In genomic region chr17:20920813-20921199, GRCh38 we compare ENCODE assay signal across 13 cellular contexts.
DNase-seq lines count a peak whose midpoint lies in the region; ATAC-seq, FAIRE-seq and TF ChIP-seq lines count a peak whose summit lies in the region.
"Had no signal": no experiment of that assay in that cellular context is flagged by ENCODE, and none has a peak within 500 bp of the region (broad histone marks: within the 10 kb centered on the region; RNA-seq: fewer than 3 reads in every experiment).

No MANE protein-coding gene starts in this region.

- peak overlapping the region; percentile 99 for H2BK120ac ChIP-seq in IMR-90 (ENCODE audit: low read depth, low read length)

- POLR2A ChIA-PET in A549 (lab: Yijun Ruan, JAX) = no interaction called here
- POLR2A ChIA-PET in IMR-90 (lab: Charles Lee; ENCODE audit: unreplicated experiment) = no interaction called here
- POLR2A ChIA-PET in endothelial cell of umbilical vein (lab: Charles Lee) = no interaction called here

- BruUV-seq in IMR-90 (replicated peaks; lab: Mats Ljungman, UMichigan) = no TSS peak
- no TSS peak for BruUV-seq in endothelial cell of umbilical vein (replicated peaks; lab: Mats Ljungman, UMichigan)

- ATAC-seq in A549 = peak in 1 of 2 experiments; percentile 53; a peak in 1 of 6 replicates
- peak; percentile 92 for ATAC-seq in IMR-90 (ENCODE audit: low read depth)
- ATAC-seq in sciatic nerve = no peak

- dilution Hi-C loops in IMR-90 (cut with HindIII; ENCODE audit: low sequenced_read_pairs, unreplicated experiment) (no loop called here), endothelial cell of umbilical vein (cut with MboI; ENCODE audit: extremely low pct_ligation_motif_present, low sequenced_read_pairs) (no loop called here)

- H3K18ac ChIP-seq in IMR-90 (ENCODE audit: low read depth, low read length) = peak overlapping the region; percentile 99

- peak overlapping the region; percentile 83 to 92 for H4K8ac ChIP-seq in IMR-90 (ENCODE audit: low read depth in 2 of 2, low read length in 2 of 2)

- peak overlapping the region; percentile 81 for H2BK5ac ChIP-seq in IMR-90 (ENCODE audit: low read depth, low read length, poor library complexity, severe bottlenecking)

- DNase-seq in A549 (ENCODE audit: low read depth in 1 of 2, low spot score in 1 of 2) (peak in 1 of 2 experiments; percentile 26), IMR-90 (peak; percentile 53), endothelial cell of umbilical vein (ENCODE audit: low read depth, low spot score) (peak; percentile 14), myocyte (ENCODE audit: low read depth) (peak; percentile 64), GOT3 (lab: John Stamatoyannopoulos, UW) (no peak), sciatic nerve (ENCODE audit: low spot score) (no peak)
- no peak for DNase-seq in activated CD8-positive, alpha-beta memory T cell treated with anti-CD3 and anti-CD28 coated beads, Interleukin-2, amount 50 U/mL, for 4 hours
- no peak for DNase-seq in activated T-cell treated with anti-CD3 and anti-CD28 coated beads, Interleukin-2, amount 50 U/mL, for 48 hours
- DNase-seq: activated CD4-positive, alpha-beta memory T cell treated with anti-CD3 and anti-CD28 coated beads for 36 hours; AML-193; effector CD4-positive, alpha-beta T cell; NCI-H2107; T-helper 2 cell had no signal

- no peak for FAIRE-seq in A549 (lab: Jason Lieb, UNC)
- no peak for FAIRE-seq in endothelial cell of umbilical vein (lab: Jason Lieb, UNC)

- H2AFZ ChIP-seq in IMR-90 (replicated peaks; ENCODE audit: low read length, poor library complexity) (no peak overlapping the region), endothelial cell of umbilical vein (ENCODE audit: low read depth, low read length) (no peak overlapping the region)

- no peak overlapping the region for H3K23ac ChIP-seq in IMR-90 (ENCODE audit: low read depth, low read length)

- peak overlapping the region; percentile 19; the same call in 1 of the 2 replicates for H3K56ac ChIP-seq in IMR-90 (ENCODE audit: extremely low read depth, insufficient read depth, low read length)

- no peaks in the 10 kb centered on the region for H3K36me3 ChIP-seq in IMR-90 (ENCODE audit: control insufficient read depth, insufficient read depth, low read length)
- H3K36me3 ChIP-seq in endothelial cell of umbilical vein (ENCODE audit: control insufficient read depth in 2 of 2, extremely low read depth in 1 of 2, insufficient read depth in 2 of 2, low read length in 2 of 2) = no peaks in the 10 kb centered on the region

- H2BK20ac ChIP-seq in IMR-90 (ENCODE audit: low read depth, low read length) = peak overlapping the region; percentile 99

- no peak overlapping the region; the same call in none of the 2 replicates for H4K5ac ChIP-seq in IMR-90 (ENCODE audit: low read depth, low read length)

- no peak for TF ChIP-seq CTCF in A549 (IDR thresholded peaks at IDR 0.05)
- no peak for TF ChIP-seq CTCF in IMR-90 (conservative IDR thresholded peaks at IDR 0.05; ENCODE audit: low read depth, low read length)
- TF ChIP-seq CTCF in endothelial cell of umbilical vein (IDR thresholded peaks at IDR 0.05; ENCODE audit: extremely low read depth in 1 of 2, insufficient read depth in 1 of 2, low read depth in 1 of 2, low read length in 2 of 2) = no peak

- H3K9me1 ChIP-seq in IMR-90 (ENCODE audit: insufficient read depth, low read length) (no peaks in the 10 kb centered on the region), endothelial cell of umbilical vein (replicated peaks; ENCODE audit: control insufficient read depth, extremely low read depth, insufficient read depth, low read length) (no peaks in the 10 kb centered on the region)

- 7% methylated on average over 1 of the region's 1 CpG for WGBS in A549 (ENCODE audit: missing lambda C conversion rate)
- WGBS in IMR-90 (ENCODE audit: extremely low coverage in 2 of 2, insufficient read length in 1 of 2), 2 experiments = no CpG with 5 or more reads among the region's 1 CpG

- H3K4me2 ChIP-seq in A549 = peak overlapping the region; percentile 15; the same call in 1 of the 3 replicates
- peak overlapping the region; percentile 25; the same call in 1 of the 2 replicates for H3K4me2 ChIP-seq in IMR-90 (ENCODE audit: low read depth, low read length)
- no peak overlapping the region for H3K4me2 ChIP-seq in endothelial cell of umbilical vein (ENCODE audit: insufficient read depth, low read length)

- intact Hi-C loops in IMR-90 (cut with micrococcal nuclease) (loop anchor here (5.0 kb wide), 1 partner anchor 121 kb away; the partner anchor contains the start of gene USP22), endothelial cell of umbilical vein (cut with micrococcal nuclease) (no loop called here), sciatic nerve (cut with DNase I) (no loop called here)

- H4K91ac ChIP-seq in IMR-90 (ENCODE audit: insufficient read depth, low read depth, low read length) = no peak overlapping the region; the same call in 1 of the 2 replicates

- H3K27me3 ChIP-seq in IMR-90 (ENCODE audit: control insufficient read depth, insufficient read depth, low read length) = no peaks in the 10 kb centered on the region
- no peaks in the 10 kb centered on the region for H3K27me3 ChIP-seq in endothelial cell of umbilical vein (ENCODE audit: control insufficient read depth in 2 of 2, insufficient read depth in 2 of 2, low read length in 2 of 2)

- no peaks in the 10 kb centered on the region for H3K79me1 ChIP-seq in IMR-90 (ENCODE audit: low read depth in 1 of 2, low read length in 2 of 2)

- H2BK15ac ChIP-seq in IMR-90 (ENCODE audit: low read depth, low read length) = 0 out of 3 replicates have a peak overlapping the region, but pooled peaks have one; percentile 93

- H2AK9ac ChIP-seq in IMR-90 (replicated peaks; ENCODE audit: low read depth, low read length, poor library complexity) = no peak overlapping the region

- H4K20me1 ChIP-seq in IMR-90 (ENCODE audit: insufficient read depth, low read length) (no peaks in the 10 kb centered on the region), endothelial cell of umbilical vein (replicated peaks; ENCODE audit: control insufficient read depth, extremely low read depth, insufficient read depth, low read length) (no peaks in the 10 kb centered on the region)

- H3K79me2 ChIP-seq in endothelial cell of umbilical vein (ENCODE audit: control insufficient read depth, insufficient read depth, low read length) = no peaks in the 10 kb centered on the region

- in situ Hi-C loops in IMR-90 (cut with MboI; ENCODE audit: low sequenced_read_pairs) = no loop called here

- H3K4me1 ChIP-seq in A549 (peaks cover 18% of the 10 kb centered on the region; the same call in 2 of the 3 replicates), IMR-90 (ENCODE audit: control insufficient read depth, insufficient read depth, low read length) (peaks cover 10% of the 10 kb centered on the region), endothelial cell of umbilical vein (ENCODE audit: control insufficient read depth, extremely low read depth, insufficient read depth, low read length) (no peaks in the 10 kb centered on the region)

- TF ChIP-seq RAD21 in A549 (conservative IDR thresholded peaks at IDR 0.05 in 1 of 2, IDR thresholded peaks at IDR 0.05 in 1 of 2) (no peak), IMR-90 (IDR thresholded peaks at IDR 0.05; ENCODE audit: low read length) (no peak)

- peak overlapping the region; percentile 96; the same call in 1 of the 2 replicates for H3K14ac ChIP-seq in IMR-90 (replicated peaks; ENCODE audit: low read depth, low read length)

- H3K27ac ChIP-seq in A549 = no peak overlapping the region
- peak overlapping the region; percentile 61; the same call in 1 of the 2 replicates for H3K27ac ChIP-seq in IMR-90 (ENCODE audit: insufficient read depth, low read length)
- H3K27ac ChIP-seq in endothelial cell of umbilical vein (ENCODE audit: insufficient read depth, low read depth, low read length) = no peak overlapping the region

- CTCF ChIA-PET in A549 (lab: Yijun Ruan, JAX) (interaction anchor here (1.0 to 1.8 kb wide), 2 partner anchors 24 to 72 kb away, joined by 4 to 5 read pairs; no protein-coding TSS in a partner anchor), IMR-90 (lab: Yijun Ruan, JAX) (interaction anchor here (0.6 kb wide), 1 partner anchor 12 kb away, joined by 3 read pairs; no protein-coding TSS in a partner anchor), endothelial cell of umbilical vein (lab: Charles Lee) (no interaction called here)

- H2AK5ac ChIP-seq in IMR-90 (ENCODE audit: low read depth, low read length) = no peak overlapping the region

- H3K4ac ChIP-seq in IMR-90 (ENCODE audit: low read depth, low read length) = peak overlapping the region; percentile 95; the same call in 1 of the 2 replicates

- H3K4me3 ChIP-seq in A549 = no peak overlapping the region
- no peak overlapping the region for H3K4me3 ChIP-seq in IMR-90 (ENCODE audit: insufficient read depth, low read depth, low read length)
- H3K4me3 ChIP-seq in endothelial cell of umbilical vein (replicated peaks in 1 of 3; ENCODE audit: insufficient read depth in 1 of 3, low read depth in 1 of 3, low read length in 3 of 3) = no peak overlapping the region

- TF ChIP-seq POLR2A in A549 (IDR thresholded peaks at IDR 0.05; ENCODE audit: low read length) (no peak), IMR-90 (IDR thresholded peaks at IDR 0.05; ENCODE audit: low read depth, low read length) (no peak), endothelial cell of umbilical vein (IDR thresholded peaks at IDR 0.05; ENCODE audit: low read depth, low read length) (no peak)

- TF ChIP-seq EP300 in A549 (IDR thresholded peaks at IDR 0.05) = no peak

- H3K9me3 ChIP-seq in A549 = no peaks in the 10 kb centered on the region
- no peaks in the 10 kb centered on the region for H3K9me3 ChIP-seq in IMR-90 (ENCODE audit: control insufficient read depth, insufficient read depth, low read length)
- no peaks in the 10 kb centered on the region for H3K9me3 ChIP-seq in endothelial cell of umbilical vein (replicated peaks; ENCODE audit: control insufficient read depth, insufficient read depth, low read length)

- no peak overlapping the region for H3K9ac ChIP-seq in IMR-90 (ENCODE audit: low read depth, low read length)
- no peak overlapping the region for H3K9ac ChIP-seq in endothelial cell of umbilical vein (replicated peaks; ENCODE audit: extremely low read depth, insufficient read depth, low read length)

TF ChIP-seq in A549, 52 proteins besides CTCF, POLR2A, EP300 and RAD21 (continues in another document):
- TF ChIP-seq RCOR1 (IDR thresholded peaks at IDR 0.05; ENCODE audit: low read depth, low read length) (no peak), HOXA7 (CRISPR knock-in tag; IDR thresholded peaks at IDR 0.05) (no peak), FOXS1 (CRISPR knock-in tag; IDR thresholded peaks at IDR 0.05) (no peak), ZSCAN20 (CRISPR knock-in tag; IDR thresholded peaks at IDR 0.05) (no peak)

TF ChIP-seq in IMR-90, 13 proteins besides CTCF, POLR2A, EP300 and RAD21 (continues in another document):
- TF ChIP-seq MXI1 (IDR thresholded peaks at IDR 0.05; ENCODE audit: borderline replicate concordance, low read depth, low read length) = no peak

TF ChIP-seq in endothelial cell of umbilical vein, 7 proteins besides CTCF, POLR2A, EP300 and RAD21 (continues in another document):
- TF ChIP-seq POLR2AphosphoS5 (IDR thresholded peaks at IDR 0.05; ENCODE audit: insufficient read depth, low read depth, low read length) = no peak
- TF ChIP-seq GATA2 (IDR thresholded peaks at IDR 0.05; ENCODE audit: insufficient read depth, insufficient read length, low read depth, low read length) = no peak
- no peak for TF ChIP-seq FOS (IDR thresholded peaks at IDR 0.05; ENCODE audit: borderline replicate concordance, insufficient read depth, low read length)

Comparison
In these comparisons a context has a peak if more than half of its experiments do, and no peak if none do; other contexts are left out.
1. DNase-seq: peak in IMR-90 (single experiment), endothelial cell of umbilical vein (single experiment) and myocyte (single experiment); none in GOT3 (single experiment), activated CD8-positive, alpha-beta memory T cell treated with anti-CD3 and anti-CD28 coated beads, Interleukin-2, amount 50 U/mL, for 4 hours (single experiment), activated T-cell treated with anti-CD3 and anti-CD28 coated beads, Interleukin-2, amount 50 U/mL, for 48 hours (0 of 2) and sciatic nerve (single experiment).